1 cellular context compared by ENCODE assay signal in genomic region chr3:44355634-44356033, GRCh38.
A peak's percentile ranks its signal among the peaks of the same experiment; 100 is the strongest.
TF ChIP-seq lines count a peak whose summit lies in the region.

No MANE protein-coding gene starts in this region.

TF ChIP-seq in liver, 16 proteins besides CTCF, POLR2A, EP300 and RAD21 (continued from another document):
- TF ChIP-seq EGR1 (IDR thresholded peaks at IDR 0.05; ENCODE audit: low read depth in 2 of 2) (no peak), RXRA (IDR thresholded peaks at IDR 0.05) (peak in 1 of 2 donors; percentile 44), MAX (IDR thresholded peaks at IDR 0.05) (peak; percentile 29), TAF1 (conservative IDR thresholded peaks at IDR 0.05) (no peak), ATF3 (IDR thresholded peaks at IDR 0.05) (peak; percentile 84)
